Comparison of ENCODE assay signal across 8 cellular contexts in genomic region chr12:49346659-49347306, GRCh38.
DNase-seq lines count a peak whose midpoint lies in the region; ATAC-seq and TF ChIP-seq lines count a peak whose summit lies in the region.

Gene DNAJC22 (plus strand): TSS chr12:49346888. CDS start chr12:49348873, 1,985 bp downstream.

- H4K20me1 ChIP-seq in Loucy (ENCODE audit: insufficient read depth, low read length, poor library complexity, severe bottlenecking): no peaks in the 10 kb centered on the region

- TF ChIP-seq CTCF in Loucy (conservative IDR thresholded peaks at IDR 0.05; ENCODE audit: low read length): no peak

- peaks cover 5% of the 10 kb centered on the region for H3K4me1 ChIP-seq in Loucy (ENCODE audit: insufficient read depth, low read length, poor library complexity, severe bottlenecking)

- H3K9me2 ChIP-seq in Loucy (replicated peaks; ENCODE audit: low read depth, low read length): no peaks in the 10 kb centered on the region

- H3K9ac ChIP-seq in Loucy (ENCODE audit: low read depth, low read length, poor library complexity, severe bottlenecking): peak within 1 kb of the TSS; percentile 48

- DNase-seq in ELF-1 (ENCODE audit: low read depth, low spot score) (peak; percentile 68), islet precursor cell (peak; percentile 79), NCI-H128 (lab: John Stamatoyannopoulos, UW; ENCODE audit: unreplicated experiment) (no peak)
- peak; percentile 74 for DNase-seq in activated effector memory CD4-positive, alpha-beta T cell treated with anti-CD3 and anti-CD28 coated beads, Interleukin-2, amount 50 U/mL, for 16 hours
- peak in 4 of 6 experiments; percentile 9 to 67 (median 54) for DNase-seq in stimulated activated naive CD4-positive, alpha-beta T cell (lab: John Stamatoyannopoulos, UW)

- H3K4me2 ChIP-seq in Loucy (ENCODE audit: low read depth, low read length, poor library complexity, severe bottlenecking): peak within 1 kb of the TSS; percentile 66

- no peaks in the 10 kb centered on the region for H3K36me3 ChIP-seq in Loucy (ENCODE audit: insufficient read depth, low read length)

- H3K4me3 ChIP-seq in Loucy (ENCODE audit: low read length, poor library complexity, severe bottlenecking): peak within 1 kb of the TSS; percentile 60

- no peaks in the 10 kb centered on the region for H3K79me2 ChIP-seq in Loucy (ENCODE audit: insufficient read depth, low read length)

- no peaks in the 10 kb centered on the region for H3K27me3 ChIP-seq in Loucy (ENCODE audit: insufficient read depth, low read length, poor library complexity, severe bottlenecking)

- H3K9me3 ChIP-seq in Loucy (ENCODE audit: insufficient read depth, low read depth, low read length): no peaks in the 10 kb centered on the region

- H2AFZ ChIP-seq in Loucy (ENCODE audit: low read length): peak within 1 kb of the TSS; percentile 89

- no peak for ATAC-seq in HG03342 (IDR thresholded peaks at IDR 0.05; ENCODE audit: unreplicated experiment)
- ATAC-seq in HG03025 (IDR thresholded peaks at IDR 0.05; ENCODE audit: low FRiP score, unreplicated experiment): no peak

- H3F3A ChIP-seq in Loucy (ENCODE audit: low read depth): no peaks in the 10 kb centered on the region
